In genomic region chr16:30113711-30114333, GRCh38 we compare ENCODE assay signal across 14 cellular contexts. TPM values are rescaled to one million over a fixed set of nuclear protein-coding genes. Genes with fewer than 3 reads are reported as not detected.
DNase-seq lines count a peak whose midpoint lies in the region; FAIRE-seq and TF ChIP-seq lines count a peak whose summit lies in the region.
"Had no signal": no experiment of that assay in that cellular context is flagged by ENCODE, and none has a peak within 500 bp of the region (broad histone marks: within the 10 kb centered on the region; RNA-seq: fewer than 3 reads in every experiment).

No MANE protein-coding gene starts in this region.

- WGBS in esophagus, 2 donors = 83 to 85% methylated on average over 20 of the region's 20 CpGs
- WGBS in small intestine, 3 donors = 84 to 89% (median 88%) methylated on average over 18 to 20 of the region's 20 CpGs

- no peak for FAIRE-seq in small intestine (lab: Jason Lieb, UNC)

- no peaks in the 10 kb centered on the region for H3K9me2 ChIP-seq in PC-9 (ENCODE audit: insufficient read depth)

- CTCF ChIA-PET in PC-9 (lab: Charles Lee) = interaction anchor here (0.6 kb wide), 2 partner anchors 30 to 422 kb away, joined by 3 to 4 read pairs; no protein-coding TSS in a partner anchor

- no peaks in the 10 kb centered on the region for H3K27me3 ChIP-seq in PC-9 (ENCODE audit: insufficient read depth, low read depth)
- no peaks in the 10 kb centered on the region for H3K27me3 ChIP-seq in esophagus (ENCODE audit: control insufficient read depth in 1 of 2, insufficient read depth in 2 of 2, low read length in 2 of 2)
- H3K27me3 ChIP-seq in small intestine (ENCODE audit: control insufficient read depth in 2 of 2, insufficient read depth in 2 of 2, low read length in 2 of 2) = no peaks in the 10 kb centered on the region
- H3K27me3 ChIP-seq: heart right ventricle had no signal

- no peak for TF ChIP-seq CTCF in PC-9 (conservative IDR thresholded peaks at IDR 0.05)

- H2AFZ ChIP-seq in PC-9 = no peak overlapping the region

- DNase-seq in ELR (ENCODE audit: low read depth) (peak; percentile 66), PC-9 (peak; percentile 59 to 62), small intestine (no peak), DMS53 treated with DMSO at 0.1 percent for 48 hours (lab: John Stamatoyannopoulos, UW; ENCODE audit: unreplicated experiment) (no peak), DMS153 treated with DMSO at 0.1 percent for 48 hours (lab: John Stamatoyannopoulos, UW; ENCODE audit: unreplicated experiment) (no peak), DMS114 treated with DMSO at 0.1 percent for 48 hours (lab: John Stamatoyannopoulos, UW; ENCODE audit: unreplicated experiment) (no peak)
- DNase-seq in activated CD4-positive, alpha-beta T cell treated with anti-CD3 and anti-CD28 coated beads for 1 hour = no peak
- DNase-seq: activated CD4-positive, alpha-beta T cell treated with anti-CD3 and anti-CD28 coated beads, Interleukin-2, amount 50 U/mL, for 48 hours; activated effector memory CD4-positive, alpha-beta T cell treated with Interleukin-2 at 50 U/mL for 16 hours; NCI-H1930; retina had no signal

- POLR2A ChIA-PET in PC-9 (lab: Charles Lee; ENCODE audit: unreplicated experiment) = interaction anchor here (0.6 kb wide), 2 partner anchors 11 to 662 kb away, joined by 4 read pairs; no protein-coding TSS in a partner anchor

- H3K9me3 ChIP-seq in PC-9 (ENCODE audit: insufficient read depth, low read depth) = no peaks in the 10 kb centered on the region
- H3K9me3 ChIP-seq in esophagus (ENCODE audit: control insufficient read depth in 2 of 2, insufficient read depth in 1 of 2, low read depth in 1 of 2, low read length in 1 of 2) = no peaks in the 10 kb centered on the region
- no peaks in the 10 kb centered on the region for H3K9me3 ChIP-seq in small intestine (ENCODE audit: control insufficient read depth, low read depth)
- H3K9me3 ChIP-seq: heart right ventricle had no signal

- intact Hi-C loops in PC-9 (cut with micrococcal nuclease; ENCODE audit: unreplicated experiment) = loop anchor here (5.0 kb wide), 1 partner anchor 543 kb away; the partner anchor contains the start of gene FBRS

- H3F3A ChIP-seq in PC-9 (ENCODE audit: insufficient read depth, low read depth) = peaks cover 49% of the 10 kb centered on the region

- H3K4me3 ChIP-seq in PC-9 (no peak overlapping the region), esophagus (ENCODE audit: low read depth in 1 of 2, low read length in 2 of 2) (peak overlapping the region in 1 of 2 donors; percentile 43), small intestine (ENCODE audit: low read depth in 1 of 2, low read length in 2 of 2) (no peak overlapping the region)
- H3K4me3 ChIP-seq: heart right ventricle had no signal

- peaks cover 3% of the 10 kb centered on the region; the same call in 1 of the 2 replicates for H4K20me1 ChIP-seq in PC-9 (ENCODE audit: insufficient read depth)

- no peaks in the 10 kb centered on the region for H3K36me3 ChIP-seq in PC-9 (ENCODE audit: low read depth)
- H3K36me3 ChIP-seq in esophagus (ENCODE audit: control insufficient read depth in 2 of 2, insufficient read depth in 2 of 2, low read length in 1 of 2) = peaks cover 17 to 30% of the 10 kb centered on the region in 2 donors
- peaks cover 12 to 28% of the 10 kb centered on the region in 2 donors for H3K36me3 ChIP-seq in small intestine (ENCODE audit: control insufficient read depth in 2 of 2, insufficient read depth in 2 of 2, low read length in 2 of 2)

- peaks cover 55% of the 10 kb centered on the region for H3K4me1 ChIP-seq in PC-9 (replicated peaks; ENCODE audit: insufficient read depth)
- H3K4me1 ChIP-seq in esophagus (ENCODE audit: control insufficient read depth in 2 of 2, insufficient read depth in 2 of 2, low read length in 1 of 2) = peaks cover 3 to 24% of the 10 kb centered on the region in 2 donors
- H3K4me1 ChIP-seq in small intestine (ENCODE audit: control insufficient read depth in 2 of 2, insufficient read depth in 1 of 2, low read depth in 1 of 2, low read length in 1 of 2) = peaks cover 3 to 10% of the 10 kb centered on the region in 2 donors

- BruUV-seq in PC-9 (replicated peaks; lab: Mats Ljungman, UMichigan) = no TSS peak

- peak overlapping the region; percentile 41 for H3K27ac ChIP-seq in PC-9
- H3K27ac ChIP-seq in esophagus (ENCODE audit: low read depth in 2 of 2, low read length in 1 of 2) = peak overlapping the region; percentile 84 to 92
- peak overlapping the region; percentile 60 to 76 for H3K27ac ChIP-seq in small intestine (ENCODE audit: low read depth in 1 of 2, low read length in 1 of 2)

- no peaks in the 10 kb centered on the region for H3K79me2 ChIP-seq in PC-9 (ENCODE audit: low read depth)

- H3K4me2 ChIP-seq in PC-9 = peak overlapping the region; percentile 72

RNA-seq across cellular contexts. Expression of gene GDPD3, which starts 0.5 kb away (rescaled TPM):
- 27.5 and 32.1 TPM in 2 replicates for total RNA-seq in PC-9 (2021)
- polyA plus RNA-seq in esophagus (10 to 100 TPM; 49.2 to 82.8 TPM), small intestine (10 to 100 TPM; 13.2 to 23.9 (median 23.5) TPM)
- total RNA-seq: H4 had no signal

RNA-seq across cellular contexts. Expression of gene MAPK3, which starts 9.2 kb away (rescaled TPM):
- 113 and 133 TPM in 2 replicates for total RNA-seq in PC-9 (2021)
- polyA plus RNA-seq in esophagus (100 to 1,000 TPM; 120 to 126 TPM), small intestine (100 to 1,000 TPM; 174 to 241 (median 194) TPM)

RNA-seq across cellular contexts. Expression of gene YPEL3, which starts 17.8 kb away (rescaled TPM):
- 95.4 and 129 TPM in 2 replicates for total RNA-seq in PC-9 (2021)
- polyA plus RNA-seq in esophagus (100 to 1,000 TPM in 1 of 2 donors, 10 to 100 TPM in 1; 73.6 to 183 TPM), small intestine (100 to 1,000 TPM in 2 of 3 donors, 10 to 100 TPM in 1; 39.6 to 154 (median 132) TPM)

RNA-seq across cellular contexts. Expression of gene TBX6, which starts 22.1 kb away (rescaled TPM):
- 8.3 and 9.6 TPM in 2 replicates for total RNA-seq in PC-9 (2021)
- polyA plus RNA-seq in esophagus (10 to 100 TPM in 1 of 2 donors, 1 to 10 TPM in 1; 6.2 to 15.8 TPM), small intestine (1 to 10 TPM in 1 of 3 donors, under 1 TPM in 2; 0.54 to 1.6 (median 0.87) TPM)
- total RNA-seq: H4 had no signal

RNA-seq across cellular contexts. Expression of gene PPP4C, which starts 38.0 kb away (rescaled TPM):
- total RNA-seq in PC-9 (2021) = 246 and 268 TPM in 2 replicates
- polyA plus RNA-seq in esophagus (100 to 1,000 TPM; 113 TPM), small intestine (100 to 1,000 TPM; 121 to 145 (median 124) TPM)

Comparison
In these comparisons a context has a peak if more than half of its experiments do, and no peak if none do; other contexts are left out.
1. DNase-seq: peak in ELR (single experiment) and PC-9 (2 of 2); none in small intestine (single experiment), DMS53 treated with DMSO at 0.1 percent for 48 hours (single experiment), DMS153 treated with DMSO at 0.1 percent for 48 hours (single experiment), DMS114 treated with DMSO at 0.1 percent for 48 hours (single experiment) and activated CD4-positive, alpha-beta T cell treated with anti-CD3 and anti-CD28 coated beads for 1 hour (single experiment).
2. Peak in every context shown above with its lines, with median percentiles within 50 percentile points of each other: H3K27ac ChIP-seq.